19 cellular contexts compared by ENCODE assay signal in genomic region chr3:12268050-12268449, GRCh38.
"Had no signal": no experiment of that assay in that cellular context is flagged by ENCODE, and none has a peak within 500 bp of the region (broad histone marks: within the 10 kb centered on the region; RNA-seq: fewer than 3 reads in every experiment).

No MANE protein-coding gene starts in this region.

- H3K27me3 ChIP-seq: sigmoid colon had no signal

- H3K9me3 Mint-ChIP-seq: activated naive CD4-positive, alpha-beta T cell treated with anti-CD3 and anti-CD28 coated beads, Interleukin-2, amount 50 U/mL, for 72 hours; activated T-cell treated with anti-CD3 and anti-CD28 coated beads, Interleukin-2, amount 50 U/mL, for 24 hours; brain; central memory CD8-positive, alpha-beta T cell; nephron; stimulated activated naive B cell treated with anti-CD40 and anti-IgM and Interleukin-4, amounts not matched to agents 10 μg/mL and 1 μg/mL and 100 μg/mL, for 72 hours; T-helper 2 cell treated with Interferon-gamma antibody and Interleukin-4, amounts not matched to agents 5 μg/mL and 100 μg/mL, for 36 hours had no signal

- DNase-seq: activated CD4-positive, alpha-beta T cell treated with anti-CD3 and anti-CD28 coated beads for 1 hour; activated CD4-positive, alpha-beta T cell treated with anti-CD3 and anti-CD28 coated beads, Interleukin-2, amount 50 U/mL, for 48 hours; activated CD8-positive, alpha-beta memory T cell treated with anti-CD3 and anti-CD28 coated beads, Interleukin-2, amount 10 ng/mL, durations not matched to agents 7 days and 5 days; activated effector memory CD4-positive, alpha-beta T cell treated with Interleukin-2 at 50 U/mL for 16 hours; activated T-cell treated with anti-CD3 and anti-CD28 coated beads, Interleukin-2, amount 50 U/mL, for 24 hours; amygdala; mesendoderm; occipital lobe; psoas muscle; sigmoid colon; stimulated activated CD4-positive, alpha-beta T cell treated with anti-CD3 and anti-CD28 coated beads, Interleukin-2, amount 100 ng/mL, for 24 hours; stimulated activated naive B cell treated with anti-CD40 and anti-IgM and Interleukin-4, amounts not matched to agents 10 μg/mL and 1 μg/mL and 100 μg/mL, for 72 hours; substantia nigra; trophoblast cell had no signal

- H3K9me3 ChIP-seq: psoas muscle, sigmoid colon had no signal

- H3K36me3 Mint-ChIP-seq: activated CD8-positive, alpha-beta memory T cell treated with anti-CD3 and anti-CD28 coated beads, Interleukin-2, amount 10 ng/mL, durations not matched to agents 7 days and 5 days; activated naive CD4-positive, alpha-beta T cell treated with anti-CD3 and anti-CD28 coated beads, Interleukin-2, amount 50 U/mL, for 72 hours; brain; stimulated activated naive B cell treated with anti-CD40 and anti-IgM and Interleukin-4, amounts not matched to agents 10 μg/mL and 1 μg/mL and 100 μg/mL, for 72 hours had no signal

- H3K27ac Mint-ChIP-seq: activated CD8-positive, alpha-beta memory T cell treated with anti-CD3 and anti-CD28 coated beads, Interleukin-2, amount 10 ng/mL, durations not matched to agents 7 days and 5 days; activated naive CD4-positive, alpha-beta T cell treated with anti-CD3 and anti-CD28 coated beads, Interleukin-2, amount 50 U/mL, for 72 hours; activated T-cell treated with anti-CD3 and anti-CD28 coated beads, Interleukin-2, amount 50 U/mL, for 24 hours; brain; nephron; stimulated activated naive B cell treated with anti-CD40 and anti-IgM and Interleukin-4, amounts not matched to agents 10 μg/mL and 1 μg/mL and 100 μg/mL, for 72 hours; T-helper 2 cell treated with Interferon-gamma antibody and Interleukin-4, amounts not matched to agents 5 μg/mL and 100 μg/mL, for 36 hours had no signal

- H3K4me3 ChIP-seq: psoas muscle, sigmoid colon had no signal

- H3K36me3 ChIP-seq: sigmoid colon had no signal

- H3K4me3 Mint-ChIP-seq: activated CD8-positive, alpha-beta memory T cell treated with anti-CD3 and anti-CD28 coated beads, Interleukin-2, amount 10 ng/mL, durations not matched to agents 7 days and 5 days; activated T-cell treated with anti-CD3 and anti-CD28 coated beads, Interleukin-2, amount 50 U/mL, for 24 hours; central memory CD8-positive, alpha-beta T cell; nephron; stimulated activated naive B cell treated with anti-CD40 and anti-IgM and Interleukin-4, amounts not matched to agents 10 μg/mL and 1 μg/mL and 100 μg/mL, for 72 hours; T-helper 2 cell treated with Interferon-gamma antibody and Interleukin-4, amounts not matched to agents 5 μg/mL and 100 μg/mL, for 36 hours had no signal

- H3K4me1 ChIP-seq: psoas muscle, sigmoid colon had no signal

- H3K4me1 Mint-ChIP-seq: activated CD8-positive, alpha-beta memory T cell treated with anti-CD3 and anti-CD28 coated beads, Interleukin-2, amount 10 ng/mL, durations not matched to agents 7 days and 5 days; brain; central memory CD8-positive, alpha-beta T cell; nephron had no signal
